ENCODE assay signal across 1 cellular context in the genomic region with DNA sequence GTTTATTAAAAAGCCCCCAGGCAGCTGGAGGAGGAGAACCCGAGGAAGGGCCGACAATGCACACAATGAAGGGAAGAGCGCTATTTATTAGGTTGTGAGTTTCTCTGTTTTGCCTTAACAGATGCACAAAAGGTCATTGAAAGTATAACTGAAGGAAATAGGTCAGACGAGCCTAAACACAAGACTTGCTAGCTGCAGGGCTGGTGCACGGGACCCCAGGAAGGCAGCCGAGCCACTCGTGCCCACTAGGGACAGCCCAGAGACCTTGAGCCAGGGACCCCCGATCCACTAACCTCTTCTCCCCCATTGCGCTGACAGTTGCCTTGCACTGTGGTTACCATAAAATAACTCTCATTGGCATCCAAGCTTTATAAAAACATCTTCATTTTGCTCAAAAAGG.
TF ChIP-seq lines count a peak whose summit lies in the region.

No MANE protein-coding gene starts in this region.

TF ChIP-seq in H1, 55 proteins besides CTCF, POLR2A, EP300 and RAD21:
- TF ChIP-seq EZH2 (IDR thresholded peaks at IDR 0.05; ENCODE audit: low read depth, low read length, severe bottlenecking) (no peak), JUND (IDR thresholded peaks at IDR 0.05; ENCODE audit: low read length) (no peak), SIRT6 (IDR thresholded peaks at IDR 0.05; ENCODE audit: low read length) (no peak), ATF3 (IDR thresholded peaks at IDR 0.05; ENCODE audit: insufficient read depth, low read depth, low read length) (no peak)
